In genomic region chr2:115163572-115163971, GRCh38 we compare ENCODE assay signal across 1 cellular context.
TF ChIP-seq lines count a peak whose summit lies in the region.

No MANE protein-coding gene starts in this region.

TF ChIP-seq in WTC11, 78 proteins besides CTCF, POLR2A, EP300 and RAD21 (continued from another document):
- TF ChIP-seq ZSCAN18 (CRISPR knock-in tag; IDR thresholded peaks at IDR 0.05), result no peak
- TF ChIP-seq FOXP1 (CRISPR knock-in tag; IDR thresholded peaks at IDR 0.05; ENCODE audit: borderline replicate concordance), result no peak
